1 cellular context compared by ENCODE assay signal in the genomic region with DNA sequence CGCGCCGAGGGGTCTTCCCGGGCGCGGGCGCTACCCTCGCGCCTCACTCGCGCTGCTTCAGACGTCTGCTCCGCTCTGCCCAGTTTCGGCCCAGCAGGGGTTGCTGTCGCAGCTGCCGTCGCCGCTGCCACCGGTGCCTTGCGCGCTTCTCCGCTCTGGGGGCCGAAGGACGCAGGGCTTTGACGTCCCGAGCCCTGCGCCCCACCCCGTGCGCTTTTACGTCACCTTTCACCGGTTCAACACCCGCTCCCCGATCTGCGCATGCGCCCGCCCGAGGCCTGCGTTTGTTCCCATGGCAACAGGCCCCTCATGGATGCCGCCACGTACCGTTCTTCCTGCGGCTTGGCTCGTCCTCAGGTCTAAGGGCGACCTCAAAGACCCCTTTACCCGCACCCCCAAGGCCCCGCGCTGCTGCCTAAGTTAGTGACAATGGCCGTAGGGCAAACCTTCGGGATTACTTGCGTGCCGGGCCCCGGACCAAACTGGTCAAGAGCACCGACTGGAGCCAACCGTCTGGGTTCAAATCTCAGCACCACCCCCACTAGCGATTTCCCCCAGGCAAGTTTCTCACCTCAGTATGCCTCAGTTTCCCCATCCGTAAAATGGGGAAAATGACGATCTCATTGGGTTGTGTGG.
A peak's percentile ranks its signal among the peaks of the same experiment; 100 is the strongest.
TF ChIP-seq lines count a peak whose summit lies in the region.

No MANE protein-coding gene starts in this region.

TF ChIP-seq in HEK293, 187 proteins besides CTCF, POLR2A, EP300 and RAD21 (continued from another document and continues in another):
- TF ChIP-seq, protein P1, sequence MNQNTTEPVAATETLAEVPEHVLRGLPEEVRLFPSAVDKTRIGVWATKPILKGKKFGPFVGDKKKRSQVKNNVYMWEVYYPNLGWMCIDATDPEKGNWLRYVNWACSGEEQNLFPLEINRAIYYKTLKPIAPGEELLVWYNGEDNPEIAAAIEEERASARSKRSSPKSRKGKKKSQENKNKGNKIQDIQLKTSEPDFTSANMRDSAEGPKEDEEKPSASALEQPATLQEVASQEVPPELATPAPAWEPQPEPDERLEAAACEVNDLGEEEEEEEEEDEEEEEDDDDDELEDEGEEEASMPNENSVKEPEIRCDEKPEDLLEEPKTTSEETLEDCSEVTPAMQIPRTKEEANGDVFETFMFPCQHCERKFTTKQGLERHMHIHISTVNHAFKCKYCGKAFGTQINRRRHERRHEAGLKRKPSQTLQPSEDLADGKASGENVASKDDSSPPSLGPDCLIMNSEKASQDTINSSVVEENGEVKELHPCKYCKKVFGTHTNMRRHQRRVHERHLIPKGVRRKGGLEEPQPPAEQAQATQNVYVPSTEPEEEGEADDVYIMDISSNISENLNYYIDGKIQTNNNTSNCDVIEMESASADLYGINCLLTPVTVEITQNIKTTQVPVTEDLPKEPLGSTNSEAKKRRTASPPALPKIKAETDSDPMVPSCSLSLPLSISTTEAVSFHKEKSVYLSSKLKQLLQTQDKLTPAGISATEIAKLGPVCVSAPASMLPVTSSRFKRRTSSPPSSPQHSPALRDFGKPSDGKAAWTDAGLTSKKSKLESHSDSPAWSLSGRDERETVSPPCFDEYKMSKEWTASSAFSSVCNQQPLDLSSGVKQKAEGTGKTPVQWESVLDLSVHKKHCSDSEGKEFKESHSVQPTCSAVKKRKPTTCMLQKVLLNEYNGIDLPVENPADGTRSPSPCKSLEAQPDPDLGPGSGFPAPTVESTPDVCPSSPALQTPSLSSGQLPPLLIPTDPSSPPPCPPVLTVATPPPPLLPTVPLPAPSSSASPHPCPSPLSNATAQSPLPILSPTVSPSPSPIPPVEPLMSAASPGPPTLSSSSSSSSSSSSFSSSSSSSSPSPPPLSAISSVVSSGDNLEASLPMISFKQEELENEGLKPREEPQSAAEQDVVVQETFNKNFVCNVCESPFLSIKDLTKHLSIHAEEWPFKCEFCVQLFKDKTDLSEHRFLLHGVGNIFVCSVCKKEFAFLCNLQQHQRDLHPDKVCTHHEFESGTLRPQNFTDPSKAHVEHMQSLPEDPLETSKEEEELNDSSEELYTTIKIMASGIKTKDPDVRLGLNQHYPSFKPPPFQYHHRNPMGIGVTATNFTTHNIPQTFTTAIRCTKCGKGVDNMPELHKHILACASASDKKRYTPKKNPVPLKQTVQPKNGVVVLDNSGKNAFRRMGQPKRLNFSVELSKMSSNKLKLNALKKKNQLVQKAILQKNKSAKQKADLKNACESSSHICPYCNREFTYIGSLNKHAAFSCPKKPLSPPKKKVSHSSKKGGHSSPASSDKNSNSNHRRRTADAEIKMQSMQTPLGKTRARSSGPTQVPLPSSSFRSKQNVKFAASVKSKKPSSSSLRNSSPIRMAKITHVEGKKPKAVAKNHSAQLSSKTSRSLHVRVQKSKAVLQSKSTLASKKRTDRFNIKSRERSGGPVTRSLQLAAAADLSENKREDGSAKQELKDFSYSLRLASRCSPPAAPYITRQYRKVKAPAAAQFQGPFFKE (tag by site-specific recombination; IDR thresholded peaks at IDR 0.05; ENCODE audit: borderline replicate concordance) = no peak
- TF ChIP-seq PBX3 (CRISPR knock-in tag; IDR thresholded peaks at IDR 0.05) (no peak; the same call in 1 of the 2 replicates), RBAK (tag by site-specific recombination; IDR thresholded peaks at IDR 0.05) (no peak), ZNF830 (tag by site-specific recombination; IDR thresholded peaks at IDR 0.05; ENCODE audit: low read depth) (no peak), GFI1B (tag by site-specific recombination; IDR thresholded peaks at IDR 0.05) (no peak), MEIS1 (CRISPR knock-in tag; IDR thresholded peaks at IDR 0.05; ENCODE audit: borderline replicate concordance) (no peak), ZNF391 (tag by site-specific recombination; IDR thresholded peaks at IDR 0.05; ENCODE audit: borderline replicate concordance, low read depth) (no peak), ZNF341 (tag by site-specific recombination; IDR thresholded peaks at IDR 0.05; ENCODE audit: low read depth) (no peak), ZIC2 (tag by site-specific recombination; IDR thresholded peaks at IDR 0.05) (no peak), REPIN1 (tag by site-specific recombination; IDR thresholded peaks at IDR 0.05; ENCODE audit: low read depth) (no peak), ZNF548 (tag by site-specific recombination; IDR thresholded peaks at IDR 0.05) (no peak), ZNF324 (tag by site-specific recombination; IDR thresholded peaks at IDR 0.05) (no peak), ZNF114 (tag by site-specific recombination; IDR thresholded peaks at IDR 0.05) (no peak), ZNF302 (tag by site-specific recombination; IDR thresholded peaks at IDR 0.05; ENCODE audit: low read depth) (no peak), ZBTB26 (tag by site-specific recombination; optimal IDR thresholded peaks at IDR 0.05) (peak; percentile 80), ZNF785 (tag by site-specific recombination; IDR thresholded peaks at IDR 0.05) (no peak), MYNN (tag by site-specific recombination; IDR thresholded peaks at IDR 0.05; ENCODE audit: borderline replicate concordance) (no peak; the same call in 1 of the 2 replicates), ZNF701 (tag by site-specific recombination; IDR thresholded peaks at IDR 0.05) (no peak), ZBTB17 (tag by site-specific recombination; IDR thresholded peaks at IDR 0.05) (no peak), ZNF707 (tag by site-specific recombination; IDR thresholded peaks at IDR 0.05) (no peak), ZNF19 (tag by site-specific recombination; IDR thresholded peaks at IDR 0.05; ENCODE audit: low read depth) (no peak), ZNF223 (tag by site-specific recombination; IDR thresholded peaks at IDR 0.05) (no peak), ZSCAN16 (tag by site-specific recombination; IDR thresholded peaks at IDR 0.05) (no peak), ZNF214 (tag by site-specific recombination; IDR thresholded peaks at IDR 0.05; ENCODE audit: borderline replicate concordance) (no peak), ZSCAN30 (tag by site-specific recombination; IDR thresholded peaks at IDR 0.05) (no peak), ZNF629 (tag by site-specific recombination; IDR thresholded peaks at IDR 0.05) (peak; percentile 98), ZNF146 (tag by site-specific recombination; IDR thresholded peaks at IDR 0.05) (no peak), INSM2 (tag by site-specific recombination; IDR thresholded peaks at IDR 0.05) (no peak; the same call in 1 of the 2 replicates), HOXD13 (CRISPR knock-in tag; IDR thresholded peaks at IDR 0.05; ENCODE audit: borderline replicate concordance) (no peak), SP7 (tag by site-specific recombination; IDR thresholded peaks at IDR 0.05) (no peak; the same call in none of the 2 replicates), ZNF561 (tag by site-specific recombination; IDR thresholded peaks at IDR 0.05; ENCODE audit: borderline replicate concordance) (no peak), ZNF416 (tag by site-specific recombination; IDR thresholded peaks at IDR 0.05) (no peak), ZNF837 (tag by site-specific recombination; IDR thresholded peaks at IDR 0.05) (no peak), TRIM28 (IDR thresholded peaks at IDR 0.05; ENCODE audit: borderline replicate concordance, low read length) (no peak), ZNF221 (tag by site-specific recombination; IDR thresholded peaks at IDR 0.05; ENCODE audit: borderline replicate concordance) (no peak), ZNF610 (tag by site-specific recombination; IDR thresholded peaks at IDR 0.05; ENCODE audit: borderline replicate concordance) (no peak)
- TF ChIP-seq, protein P2, sequence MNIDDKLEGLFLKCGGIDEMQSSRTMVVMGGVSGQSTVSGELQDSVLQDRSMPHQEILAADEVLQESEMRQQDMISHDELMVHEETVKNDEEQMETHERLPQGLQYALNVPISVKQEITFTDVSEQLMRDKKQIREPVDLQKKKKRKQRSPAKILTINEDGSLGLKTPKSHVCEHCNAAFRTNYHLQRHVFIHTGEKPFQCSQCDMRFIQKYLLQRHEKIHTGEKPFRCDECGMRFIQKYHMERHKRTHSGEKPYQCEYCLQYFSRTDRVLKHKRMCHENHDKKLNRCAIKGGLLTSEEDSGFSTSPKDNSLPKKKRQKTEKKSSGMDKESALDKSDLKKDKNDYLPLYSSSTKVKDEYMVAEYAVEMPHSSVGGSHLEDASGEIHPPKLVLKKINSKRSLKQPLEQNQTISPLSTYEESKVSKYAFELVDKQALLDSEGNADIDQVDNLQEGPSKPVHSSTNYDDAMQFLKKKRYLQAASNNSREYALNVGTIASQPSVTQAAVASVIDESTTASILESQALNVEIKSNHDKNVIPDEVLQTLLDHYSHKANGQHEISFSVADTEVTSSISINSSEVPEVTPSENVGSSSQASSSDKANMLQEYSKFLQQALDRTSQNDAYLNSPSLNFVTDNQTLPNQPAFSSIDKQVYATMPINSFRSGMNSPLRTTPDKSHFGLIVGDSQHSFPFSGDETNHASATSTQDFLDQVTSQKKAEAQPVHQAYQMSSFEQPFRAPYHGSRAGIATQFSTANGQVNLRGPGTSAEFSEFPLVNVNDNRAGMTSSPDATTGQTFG (tag by site-specific recombination; IDR thresholded peaks at IDR 0.05; ENCODE audit: borderline replicate concordance) = no peak
- TF ChIP-seq, protein P3, sequence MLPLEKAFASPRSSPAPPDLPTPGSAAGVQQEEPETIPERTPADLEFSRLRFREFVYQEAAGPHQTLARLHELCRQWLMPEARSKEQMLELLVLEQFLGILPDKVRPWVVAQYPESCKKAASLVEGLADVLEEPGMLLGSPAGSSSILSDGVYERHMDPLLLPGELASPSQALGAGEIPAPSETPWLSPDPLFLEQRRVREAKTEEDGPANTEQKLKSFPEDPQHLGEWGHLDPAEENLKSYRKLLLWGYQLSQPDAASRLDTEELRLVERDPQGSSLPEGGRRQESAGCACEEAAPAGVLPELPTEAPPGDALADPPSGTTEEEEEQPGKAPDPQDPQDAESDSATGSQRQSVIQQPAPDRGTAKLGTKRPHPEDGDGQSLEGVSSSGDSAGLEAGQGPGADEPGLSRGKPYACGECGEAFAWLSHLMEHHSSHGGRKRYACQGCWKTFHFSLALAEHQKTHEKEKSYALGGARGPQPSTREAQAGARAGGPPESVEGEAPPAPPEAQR (tag by site-specific recombination; IDR thresholded peaks at IDR 0.05) = no peak
- TF ChIP-seq, protein P4, sequence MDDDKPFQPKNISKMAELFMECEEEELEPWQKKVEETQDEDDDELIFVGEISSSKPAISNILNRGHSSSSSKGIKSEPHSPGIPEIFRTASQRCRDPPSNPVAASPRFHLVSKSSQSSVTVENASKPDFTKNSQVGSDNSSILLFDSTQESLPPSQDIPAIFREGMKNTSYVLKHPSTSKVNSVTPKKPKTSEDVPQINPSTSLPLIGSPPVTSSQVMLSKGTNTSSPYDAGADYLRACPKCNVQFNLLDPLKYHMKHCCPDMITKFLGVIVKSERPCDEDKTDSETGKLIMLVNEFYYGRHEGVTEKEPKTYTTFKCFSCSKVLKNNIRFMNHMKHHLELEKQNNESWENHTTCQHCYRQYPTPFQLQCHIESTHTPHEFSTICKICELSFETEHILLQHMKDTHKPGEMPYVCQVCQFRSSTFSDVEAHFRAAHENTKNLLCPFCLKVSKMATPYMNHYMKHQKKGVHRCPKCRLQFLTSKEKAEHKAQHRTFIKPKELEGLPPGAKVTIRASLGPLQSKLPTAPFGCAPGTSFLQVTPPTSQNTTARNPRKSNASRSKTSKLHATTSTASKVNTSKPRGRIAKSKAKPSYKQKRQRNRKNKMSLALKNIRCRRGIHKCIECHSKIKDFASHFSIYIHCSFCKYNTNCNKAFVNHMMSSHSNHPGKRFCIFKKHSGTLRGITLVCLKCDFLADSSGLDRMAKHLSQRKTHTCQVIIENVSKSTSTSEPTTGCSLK (tag by site-specific recombination; IDR thresholded peaks at IDR 0.05) = no peak
